Comparison of ENCODE assay signal across 1 cellular context in the genomic region with DNA sequence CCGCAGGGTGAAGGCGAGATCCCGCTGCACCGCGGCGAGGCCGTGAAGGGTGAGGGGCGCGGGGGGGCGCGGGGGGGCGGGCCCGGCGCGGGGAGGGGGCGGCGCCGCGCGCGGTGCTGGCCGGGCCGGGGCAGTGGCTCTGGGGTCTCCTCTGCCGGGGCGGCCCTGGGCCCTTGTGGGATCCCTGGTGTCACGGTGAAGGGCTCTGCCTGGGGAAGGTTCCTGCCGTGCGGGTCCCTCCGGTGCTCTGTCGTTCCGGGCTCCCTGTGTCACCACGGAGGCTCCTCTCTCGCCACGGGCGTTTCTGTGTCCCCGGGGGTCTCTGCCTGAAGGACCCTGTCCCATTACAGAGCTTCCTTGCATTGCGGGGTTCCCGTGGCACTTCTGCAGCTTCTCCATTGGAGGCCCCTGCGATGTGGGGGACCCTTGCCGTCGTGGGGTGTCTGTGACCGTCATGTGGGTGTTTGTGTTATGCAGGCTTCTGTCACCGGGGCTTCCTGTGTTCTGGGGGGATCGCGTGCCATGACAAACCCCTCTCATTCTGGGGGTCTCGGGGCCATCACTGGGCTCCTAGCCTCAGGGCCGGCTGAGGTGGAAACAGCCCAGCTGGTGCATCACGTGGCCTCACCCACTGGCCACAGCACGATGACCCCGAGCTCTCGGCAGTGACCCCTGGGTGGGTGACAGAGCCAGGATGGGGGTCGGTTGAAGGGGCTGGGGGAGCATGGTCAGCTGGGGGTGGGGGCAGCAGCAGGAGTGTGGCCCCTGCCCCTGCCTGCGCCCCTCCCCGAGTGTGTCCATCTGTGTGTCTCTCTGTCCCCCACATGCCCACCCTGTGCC.
TF ChIP-seq lines count a peak whose summit lies in the region.

No MANE protein-coding gene starts in this region.

TF ChIP-seq in HepG2, 621 proteins besides CTCF, POLR2A, EP300 and RAD21:
- TF ChIP-seq HNRNPLL (IDR thresholded peaks at IDR 0.05; ENCODE audit: low read depth, low read length, poor library complexity, severe bottlenecking) (peak; percentile 22), TOE1 (CRISPR knock-in tag; IDR thresholded peaks at IDR 0.05) (no peak), NR3C1 (CRISPR knock-in tag; IDR thresholded peaks at IDR 0.05) (no peak), KDM5B (CRISPR knock-in tag; IDR thresholded peaks at IDR 0.05; ENCODE audit: borderline replicate concordance) (0 out of 2 replicates have a peak, but pooled peaks have one; percentile 24), ZNF430 (CRISPR knock-in tag; IDR thresholded peaks at IDR 0.05) (no peak), ZHX1 (CRISPR knock-in tag; IDR thresholded peaks at IDR 0.05; ENCODE audit: low read depth) (no peak), TFAP4 (IDR thresholded peaks at IDR 0.05; ENCODE audit: borderline replicate concordance, low read depth) (peak; percentile 92), ZBTB7A (CRISPR knock-in tag; IDR thresholded peaks at IDR 0.05) (peak; percentile 58; the same call in 1 of the 2 replicates), PHF8 (CRISPR knock-in tag; IDR thresholded peaks at IDR 0.05) (peak; percentile 26; the same call in 1 of the 2 replicates), SOX6 (IDR thresholded peaks at IDR 0.05) (no peak), SOX6 (CRISPR knock-in tag; IDR thresholded peaks at IDR 0.05) (no peak), NFIB (CRISPR knock-in tag; IDR thresholded peaks at IDR 0.05; ENCODE audit: borderline replicate concordance) (no peak), ZNF331 (CRISPR knock-in tag; IDR thresholded peaks at IDR 0.05) (no peak), KDM2A (CRISPR knock-in tag; IDR thresholded peaks at IDR 0.05; ENCODE audit: borderline replicate concordance, low read depth) (0 out of 2 replicates have a peak, but pooled peaks have one; percentile 13), HNF4G (IDR thresholded peaks at IDR 0.05; ENCODE audit: borderline replicate concordance, low read depth, low read length) (no peak), HNF4G (CRISPR knock-in tag; IDR thresholded peaks at IDR 0.05; ENCODE audit: borderline replicate concordance, low read depth) (no peak), SAP130 (CRISPR knock-in tag; IDR thresholded peaks at IDR 0.05; ENCODE audit: low read depth) (peak; percentile 38; the same call in 1 of the 2 replicates), KAT8 (CRISPR knock-in tag; IDR thresholded peaks at IDR 0.05) (no peak), ATAD3A (CRISPR knock-in tag; IDR thresholded peaks at IDR 0.05) (no peak), MAX (IDR thresholded peaks at IDR 0.05) (peak; percentile 37; the same call in 1 of the 2 replicates), ZNF101 (CRISPR knock-in tag; IDR thresholded peaks at IDR 0.05; ENCODE audit: borderline replicate concordance, low read depth) (no peak), USF2 (IDR thresholded peaks at IDR 0.05; ENCODE audit: low read depth, low read length) (peak; percentile 42), USF2 (CRISPR knock-in tag; IDR thresholded peaks at IDR 0.05; ENCODE audit: borderline replicate concordance) (peak; percentile 75; the same call in 1 of the 2 replicates), HNRNPL (IDR thresholded peaks at IDR 0.05; ENCODE audit: low read depth, low read length) (0 out of 2 replicates have a peak, but pooled peaks have one; percentile 18), ZMAT3 (CRISPR knock-in tag; conservative IDR thresholded peaks at IDR 0.05) (0 out of 2 replicates have a peak, but pooled peaks have one; percentile 8), GABPB1 (CRISPR knock-in tag; IDR thresholded peaks at IDR 0.05) (0 out of 2 replicates have a peak, but pooled peaks have one; percentile 7), ZNF644 (CRISPR knock-in tag; IDR thresholded peaks at IDR 0.05; ENCODE audit: low read depth) (no peak), ZNF329 (CRISPR knock-in tag; IDR thresholded peaks at IDR 0.05; ENCODE audit: low read depth) (no peak), FOXO1 (CRISPR knock-in tag; IDR thresholded peaks at IDR 0.05) (0 out of 2 replicates have a peak, but pooled peaks have one; percentile 5), NR2F6 (IDR thresholded peaks at IDR 0.05) (no peak), NR2F6 (CRISPR knock-in tag; IDR thresholded peaks at IDR 0.05) (0 out of 2 replicates have a peak, but pooled peaks have one; percentile 21)
- TF ChIP-seq, protein P1, sequence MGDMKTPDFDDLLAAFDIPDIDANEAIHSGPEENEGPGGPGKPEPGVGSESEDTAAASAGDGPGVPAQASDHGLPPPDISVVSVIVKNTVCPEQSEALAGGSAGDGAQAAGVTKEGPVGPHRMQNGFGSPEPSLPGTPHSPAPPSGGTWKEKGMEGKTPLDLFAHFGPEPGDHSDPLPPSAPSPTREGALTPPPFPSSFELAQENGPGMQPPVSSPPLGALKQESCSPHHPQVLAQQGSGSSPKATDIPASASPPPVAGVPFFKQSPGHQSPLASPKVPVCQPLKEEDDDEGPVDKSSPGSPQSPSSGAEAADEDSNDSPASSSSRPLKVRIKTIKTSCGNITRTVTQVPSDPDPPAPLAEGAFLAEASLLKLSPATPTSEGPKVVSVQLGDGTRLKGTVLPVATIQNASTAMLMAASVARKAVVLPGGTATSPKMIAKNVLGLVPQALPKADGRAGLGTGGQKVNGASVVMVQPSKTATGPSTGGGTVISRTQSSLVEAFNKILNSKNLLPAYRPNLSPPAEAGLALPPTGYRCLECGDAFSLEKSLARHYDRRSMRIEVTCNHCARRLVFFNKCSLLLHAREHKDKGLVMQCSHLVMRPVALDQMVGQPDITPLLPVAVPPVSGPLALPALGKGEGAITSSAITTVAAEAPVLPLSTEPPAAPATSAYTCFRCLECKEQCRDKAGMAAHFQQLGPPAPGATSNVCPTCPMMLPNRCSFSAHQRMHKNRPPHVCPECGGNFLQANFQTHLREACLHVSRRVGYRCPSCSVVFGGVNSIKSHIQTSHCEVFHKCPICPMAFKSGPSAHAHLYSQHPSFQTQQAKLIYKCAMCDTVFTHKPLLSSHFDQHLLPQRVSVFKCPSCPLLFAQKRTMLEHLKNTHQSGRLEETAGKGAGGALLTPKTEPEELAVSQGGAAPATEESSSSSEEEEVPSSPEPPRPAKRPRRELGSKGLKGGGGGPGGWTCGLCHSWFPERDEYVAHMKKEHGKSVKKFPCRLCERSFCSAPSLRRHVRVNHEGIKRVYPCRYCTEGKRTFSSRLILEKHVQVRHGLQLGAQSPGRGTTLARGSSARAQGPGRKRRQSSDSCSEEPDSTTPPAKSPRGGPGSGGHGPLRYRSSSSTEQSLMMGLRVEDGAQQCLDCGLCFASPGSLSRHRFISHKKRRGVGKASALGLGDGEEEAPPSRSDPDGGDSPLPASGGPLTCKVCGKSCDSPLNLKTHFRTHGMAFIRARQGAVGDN (CRISPR knock-in tag; IDR thresholded peaks at IDR 0.05), result peak; percentile 79
- TF ChIP-seq, protein P2, sequence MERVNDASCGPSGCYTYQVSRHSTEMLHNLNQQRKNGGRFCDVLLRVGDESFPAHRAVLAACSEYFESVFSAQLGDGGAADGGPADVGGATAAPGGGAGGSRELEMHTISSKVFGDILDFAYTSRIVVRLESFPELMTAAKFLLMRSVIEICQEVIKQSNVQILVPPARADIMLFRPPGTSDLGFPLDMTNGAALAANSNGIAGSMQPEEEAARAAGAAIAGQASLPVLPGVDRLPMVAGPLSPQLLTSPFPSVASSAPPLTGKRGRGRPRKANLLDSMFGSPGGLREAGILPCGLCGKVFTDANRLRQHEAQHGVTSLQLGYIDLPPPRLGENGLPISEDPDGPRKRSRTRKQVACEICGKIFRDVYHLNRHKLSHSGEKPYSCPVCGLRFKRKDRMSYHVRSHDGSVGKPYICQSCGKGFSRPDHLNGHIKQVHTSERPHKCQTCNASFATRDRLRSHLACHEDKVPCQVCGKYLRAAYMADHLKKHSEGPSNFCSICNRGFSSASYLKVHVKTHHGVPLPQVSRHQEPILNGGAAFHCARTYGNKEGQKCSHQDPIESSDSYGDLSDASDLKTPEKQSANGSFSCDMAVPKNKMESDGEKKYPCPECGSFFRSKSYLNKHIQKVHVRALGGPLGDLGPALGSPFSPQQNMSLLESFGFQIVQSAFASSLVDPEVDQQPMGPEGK (CRISPR knock-in tag; IDR thresholded peaks at IDR 0.05), result 0 out of 2 replicates have a peak, but pooled peaks have one; percentile 23
